8 cellular contexts compared by ENCODE assay signal in the genomic region with DNA sequence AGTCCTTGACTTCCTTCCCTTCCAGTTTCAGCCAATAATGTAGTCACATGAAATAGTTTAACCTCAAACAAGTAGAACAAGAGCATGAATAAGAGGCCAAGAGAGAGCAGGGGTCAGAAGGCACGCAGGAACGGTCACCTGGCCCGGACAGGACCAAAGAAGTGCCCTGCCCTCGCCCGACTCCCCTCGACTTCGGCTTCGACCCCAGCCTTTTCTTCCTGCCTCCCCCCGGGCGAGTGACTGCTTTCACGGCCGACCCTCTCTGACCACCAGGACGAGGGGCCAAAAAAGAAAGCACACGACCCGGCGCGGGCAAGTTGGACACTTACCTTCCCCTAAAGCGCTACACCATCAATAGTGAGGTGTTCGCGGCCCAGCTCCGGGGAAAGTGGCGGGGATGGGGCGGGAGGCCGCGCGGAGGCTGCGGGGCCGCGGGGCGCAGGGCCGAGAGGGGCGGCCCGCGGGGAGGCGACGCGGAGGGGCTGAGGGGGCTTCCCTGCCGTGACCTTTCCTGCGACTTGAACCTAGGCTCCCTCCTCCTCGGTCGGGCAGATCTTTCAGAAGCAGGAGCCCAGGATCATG. TPM values are rescaled to one million over a fixed set of nuclear protein-coding genes. Genes with fewer than 3 reads are reported as not detected.
A peak's percentile ranks its signal among the peaks of the same experiment; 100 is the strongest.
DNase-seq lines count a peak whose midpoint lies in the region; ATAC-seq and TF ChIP-seq lines count a peak whose summit lies in the region.

No MANE protein-coding gene starts in this region.

- peaks cover 39% of the 10 kb centered on the region for H3K4me1 Mint-ChIP-seq in T-helper 2 cell treated with Interferon-gamma antibody and Interleukin-4, amounts not matched to agents 5 μg/mL and 100 μg/mL, for 36 hours (ENCODE audit: low read depth)

- H3K27ac Mint-ChIP-seq in T-helper 2 cell treated with Interferon-gamma antibody and Interleukin-4, amounts not matched to agents 5 μg/mL and 100 μg/mL, for 36 hours, result peak overlapping the region; percentile 90

- H3K4me3 Mint-ChIP-seq in T-helper 2 cell treated with Interferon-gamma antibody and Interleukin-4, amounts not matched to agents 5 μg/mL and 100 μg/mL, for 36 hours, result peak overlapping the region; percentile 92

- intact Hi-C loops in left colon (cut with DNase I, micrococcal nuclease), result no loop called here

- H3K27ac ChIP-seq in caudate nucleus (ENCODE audit: low read depth, low read length), result peak overlapping the region; percentile 96

- no peaks in the 10 kb centered on the region for H3K9me3 Mint-ChIP-seq in T-helper 2 cell treated with Interferon-gamma antibody and Interleukin-4, amounts not matched to agents 5 μg/mL and 100 μg/mL, for 36 hours

- peaks cover 3% of the 10 kb centered on the region for H3K36me3 Mint-ChIP-seq in T-helper 2 cell treated with Interferon-gamma antibody and Interleukin-4, amounts not matched to agents 5 μg/mL and 100 μg/mL, for 36 hours (ENCODE audit: low read depth)

- peak; percentile 51 for DNase-seq in GM10266 (ENCODE audit: extremely low spot score)
- DNase-seq in T-helper 2 cell treated with Interferon-gamma antibody and Interleukin-4, amounts not matched to agents 5 μg/mL and 100 μg/mL, for 36 hours (ENCODE audit: low spot score), result peak; percentile 14
- peak in 14 of 61 donors; percentile 5 to 54 (median 32) for DNase-seq in caudate nucleus (lab: John Stamatoyannopoulos, UW)
- DNase-seq in left colon, result peak; percentile 26 to 49
- DNase-seq in stimulated activated CD4-positive, alpha-beta T cell treated with anti-CD3 and anti-CD28 coated beads, Interleukin-4, amount 100 ng/mL, for 24 hours, result peak; percentile 14
- no peak for DNase-seq in KG1 (lab: John Stamatoyannopoulos, UW)

- no peak for TF ChIP-seq CTCF in GM10266 (IDR thresholded peaks at IDR 0.05; ENCODE audit: control insufficient read depth, insufficient read depth, low read depth, missing control alignments)

- ATAC-seq in HG02642 (IDR thresholded peaks at IDR 0.05; ENCODE audit: poor library complexity, unreplicated experiment), result peak; percentile 31
- ATAC-seq in left colon, result peak; percentile 40
- no peak for ATAC-seq in HG02973 (IDR thresholded peaks at IDR 0.05; ENCODE audit: unreplicated experiment)

- peaks cover 14% of the 10 kb centered on the region for H3K27me3 Mint-ChIP-seq in T-helper 2 cell treated with Interferon-gamma antibody and Interleukin-4, amounts not matched to agents 5 μg/mL and 100 μg/mL, for 36 hours (ENCODE audit: low read depth)

RNA-seq across cellular contexts. Expression of a gene that starts 0.5 kb away (rescaled TPM):
- total RNA-seq in left colon, result 100 to 1,000 TPM in 1 of 2 donors, 10 to 100 TPM in 1; 95.0 to 102 TPM
